ENCODE assay signal across 6 cellular contexts in genomic region chr18:67701-68100, GRCh38. TPM values are rescaled to one million over a fixed set of nuclear protein-coding genes. Genes with fewer than 3 reads are reported as not detected.
"Had no signal": no experiment of that assay in that cellular context is flagged by ENCODE, and none has a peak within 500 bp of the region (broad histone marks: within the 10 kb centered on the region; RNA-seq: fewer than 3 reads in every experiment).

No MANE protein-coding gene starts in this region.

RNA-seq across cellular contexts. Expression of gene TUBB8B, which starts 18.3 kb away (rescaled TPM):
- total RNA-seq: M059J, OCI-LY7, PC-9, Right ventricle myocardium inferior, RPMI7951, SJCRH30 had no signal
